In the genomic region with DNA sequence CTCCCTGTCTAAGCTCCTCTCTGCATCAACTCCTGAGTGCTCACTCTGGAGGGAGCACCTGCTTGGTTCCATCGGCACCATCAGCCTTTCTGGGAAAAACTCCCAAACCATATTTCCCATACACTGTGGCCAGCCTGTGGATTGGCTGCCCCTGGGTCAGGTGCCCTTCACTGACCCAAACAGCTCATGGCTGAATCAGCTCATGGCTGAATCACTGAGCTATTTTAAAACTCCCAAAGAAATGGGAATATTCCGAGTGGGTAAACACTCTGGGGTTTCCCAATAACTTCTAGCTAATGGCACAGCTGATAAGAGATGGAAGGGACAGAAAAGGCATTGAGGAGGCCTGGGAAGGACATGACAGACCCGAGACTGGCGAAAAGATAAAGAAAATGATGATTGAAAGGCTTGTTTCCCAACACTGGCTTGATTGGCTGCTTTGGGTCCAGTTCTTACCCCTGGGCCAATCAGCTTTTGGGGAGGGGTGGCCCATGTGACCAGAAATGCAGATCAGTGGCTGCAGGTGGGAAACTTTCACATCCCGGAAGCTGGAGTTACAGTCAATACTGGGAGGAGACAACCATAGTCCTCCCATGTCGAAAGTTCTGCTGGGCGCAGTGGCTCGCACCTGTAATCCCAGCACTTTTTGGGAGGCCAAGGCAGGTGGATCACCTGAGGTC, we compare ENCODE assay signal across 1 cellular context.
TF ChIP-seq lines count a peak whose summit lies in the region.

No MANE protein-coding gene starts in this region.

TF ChIP-seq in GM23338, 12 proteins besides CTCF, POLR2A, EP300 and RAD21 (continued from another document):
- TF ChIP-seq, protein P1, sequence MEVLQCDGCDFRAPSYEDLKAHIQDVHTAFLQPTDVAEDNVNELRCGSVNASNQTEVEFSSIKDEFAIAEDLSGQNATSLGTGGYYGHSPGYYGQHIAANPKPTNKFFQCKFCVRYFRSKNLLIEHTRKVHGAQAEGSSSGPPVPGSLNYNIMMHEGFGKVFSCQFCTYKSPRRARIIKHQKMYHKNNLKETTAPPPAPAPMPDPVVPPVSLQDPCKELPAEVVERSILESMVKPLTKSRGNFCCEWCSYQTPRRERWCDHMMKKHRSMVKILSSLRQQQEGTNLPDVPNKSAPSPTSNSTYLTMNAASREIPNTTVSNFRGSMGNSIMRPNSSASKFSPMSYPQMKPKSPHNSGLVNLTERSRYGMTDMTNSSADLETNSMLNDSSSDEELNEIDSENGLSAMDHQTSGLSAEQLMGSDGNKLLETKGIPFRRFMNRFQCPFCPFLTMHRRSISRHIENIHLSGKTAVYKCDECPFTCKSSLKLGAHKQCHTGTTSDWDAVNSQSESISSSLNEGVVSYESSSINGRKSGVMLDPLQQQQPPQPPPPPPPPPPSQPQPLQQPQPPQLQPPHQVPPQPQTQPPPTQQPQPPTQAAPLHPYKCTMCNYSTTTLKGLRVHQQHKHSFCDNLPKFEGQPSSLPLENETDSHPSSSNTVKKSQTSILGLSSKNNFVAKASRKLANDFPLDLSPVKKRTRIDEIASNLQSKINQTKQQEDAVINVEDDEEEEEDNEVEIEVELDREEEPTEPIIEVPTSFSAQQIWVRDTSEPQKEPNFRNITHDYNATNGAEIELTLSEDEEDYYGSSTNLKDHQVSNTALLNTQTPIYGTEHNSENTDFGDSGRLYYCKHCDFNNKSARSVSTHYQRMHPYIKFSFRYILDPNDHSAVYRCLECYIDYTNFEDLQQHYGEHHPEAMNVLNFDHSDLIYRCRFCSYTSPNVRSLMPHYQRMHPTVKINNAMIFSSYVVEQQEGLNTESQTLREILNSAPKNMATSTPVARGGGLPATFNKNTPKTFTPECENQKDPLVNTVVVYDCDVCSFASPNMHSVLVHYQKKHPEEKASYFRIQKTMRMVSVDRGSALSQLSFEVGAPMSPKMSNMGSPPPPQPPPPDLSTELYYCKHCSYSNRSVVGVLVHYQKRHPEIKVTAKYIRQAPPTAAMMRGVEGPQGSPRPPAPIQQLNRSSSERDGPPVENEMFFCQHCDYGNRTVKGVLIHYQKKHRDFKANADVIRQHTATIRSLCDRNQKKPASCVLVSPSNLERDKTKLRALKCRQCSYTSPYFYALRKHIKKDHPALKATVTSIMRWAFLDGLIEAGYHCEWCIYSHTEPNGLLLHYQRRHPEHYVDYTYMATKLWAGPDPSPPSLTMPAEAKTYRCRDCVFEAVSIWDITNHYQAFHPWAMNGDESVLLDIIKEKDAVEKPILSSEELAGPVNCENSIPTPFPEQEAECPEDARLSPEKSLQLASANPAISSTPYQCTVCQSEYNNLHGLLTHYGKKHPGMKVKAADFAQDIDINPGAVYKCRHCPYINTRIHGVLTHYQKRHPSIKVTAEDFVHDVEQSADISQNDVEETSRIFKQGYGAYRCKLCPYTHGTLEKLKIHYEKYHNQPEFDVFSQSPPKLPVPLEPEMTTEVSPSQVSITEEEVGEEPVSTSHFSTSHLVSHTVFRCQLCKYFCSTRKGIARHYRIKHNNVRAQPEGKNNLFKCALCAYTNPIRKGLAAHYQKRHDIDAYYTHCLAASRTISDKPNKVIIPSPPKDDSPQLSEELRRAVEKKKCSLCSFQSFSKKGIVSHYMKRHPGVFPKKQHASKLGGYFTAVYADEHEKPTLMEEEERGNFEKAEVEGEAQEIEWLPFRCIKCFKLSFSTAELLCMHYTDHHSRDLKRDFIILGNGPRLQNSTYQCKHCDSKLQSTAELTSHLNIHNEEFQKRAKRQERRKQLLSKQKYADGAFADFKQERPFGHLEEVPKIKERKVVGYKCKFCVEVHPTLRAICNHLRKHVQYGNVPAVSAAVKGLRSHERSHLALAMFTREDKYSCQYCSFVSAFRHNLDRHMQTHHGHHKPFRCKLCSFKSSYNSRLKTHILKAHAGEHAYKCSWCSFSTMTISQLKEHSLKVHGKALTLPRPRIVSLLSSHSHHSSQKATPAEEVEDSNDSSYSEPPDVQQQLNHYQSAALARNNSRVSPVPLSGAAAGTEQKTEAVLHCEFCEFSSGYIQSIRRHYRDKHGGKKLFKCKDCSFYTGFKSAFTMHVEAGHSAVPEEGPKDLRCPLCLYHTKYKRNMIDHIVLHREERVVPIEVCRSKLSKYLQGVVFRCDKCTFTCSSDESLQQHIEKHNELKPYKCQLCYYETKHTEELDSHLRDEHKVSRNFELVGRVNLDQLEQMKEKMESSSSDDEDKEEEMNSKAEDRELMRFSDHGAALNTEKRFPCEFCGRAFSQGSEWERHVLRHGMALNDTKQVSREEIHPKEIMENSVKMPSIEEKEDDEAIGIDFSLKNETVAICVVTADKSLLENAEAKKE (CRISPR knock-in tag; IDR thresholded peaks at IDR 0.05), result no peak
- no peak for TF ChIP-seq POLR2AphosphoS5 (IDR thresholded peaks at IDR 0.05; ENCODE audit: low read depth)
- no peak for TF ChIP-seq EZH2 (IDR thresholded peaks at IDR 0.05; ENCODE audit: low read depth, unreplicated experiment)
- no peak for TF ChIP-seq ZNF114 (CRISPR knock-in tag; IDR thresholded peaks at IDR 0.05)
- TF ChIP-seq EZH2phosphoT487 (IDR thresholded peaks at IDR 0.05; ENCODE audit: unreplicated experiment), result no peak
- no peak for TF ChIP-seq STAT1 (IDR thresholded peaks at IDR 0.05; ENCODE audit: unreplicated experiment)
- no peak for TF ChIP-seq JUNB (IDR thresholded peaks at IDR 0.05; ENCODE audit: unreplicated experiment)
TF ChIP-seq in GM23338: peak in this region for 0.
